In genomic region chr2:57516740-57517340, GRCh38 we compare ENCODE assay signal across 8 cellular contexts.
DNase-seq lines count a peak whose midpoint lies in the region; ATAC-seq, FAIRE-seq and TF ChIP-seq lines count a peak whose summit lies in the region.

No MANE protein-coding gene starts in this region.

- H3K9me3 Mint-ChIP-seq in activated CD4-positive, alpha-beta T cell treated with anti-CD3 and anti-CD28 coated beads for 36 hours (ENCODE audit: low read depth): peaks cover under 1% of the 10 kb centered on the region

- H3K27me3 ChIP-seq in esophagus squamous epithelium: no peaks in the 10 kb centered on the region

- DNase-seq in NCI-H187 treated with DMSO at 0.1 percent for 48 hours (lab: John Stamatoyannopoulos, UW) (peak; percentile 30), NCI-H187 (lab: John Stamatoyannopoulos, UW) (no peak), RCC 7860 (ENCODE audit: low spot score) (peak; percentile 65), esophagus squamous epithelium (lab: John Stamatoyannopoulos, UW) (no peak), pons (ENCODE audit: low spot score) (peak; percentile 80)
- peak; percentile 49 for DNase-seq in Jurkat, Clone E6-1 (ENCODE audit: low read depth, low spot score)
- no peak for DNase-seq in activated CD4-positive, alpha-beta T cell treated with anti-CD3 and anti-CD28 coated beads for 36 hours

- no peaks in the 10 kb centered on the region for H3K36me3 ChIP-seq in esophagus squamous epithelium

- H3K4me3 Mint-ChIP-seq in activated CD4-positive, alpha-beta T cell treated with anti-CD3 and anti-CD28 coated beads for 36 hours: no peak overlapping the region

- FAIRE-seq in RCC 7860 (lab: Jason Lieb, UNC): peak; percentile 79

- H3K27me3 Mint-ChIP-seq in activated CD4-positive, alpha-beta T cell treated with anti-CD3 and anti-CD28 coated beads for 36 hours: no peaks in the 10 kb centered on the region

- H3K4me3 ChIP-seq in Jurkat, Clone E6-1 (ENCODE audit: low read length): no peak overlapping the region
- H3K4me3 ChIP-seq in esophagus squamous epithelium: no peak overlapping the region

- no peaks in the 10 kb centered on the region for H3K4me1 Mint-ChIP-seq in activated CD4-positive, alpha-beta T cell treated with anti-CD3 and anti-CD28 coated beads for 36 hours

- no peaks in the 10 kb centered on the region for H3K9me3 ChIP-seq in esophagus squamous epithelium

- H3K27ac ChIP-seq in esophagus squamous epithelium: no peak overlapping the region

- H3K36me3 Mint-ChIP-seq in activated CD4-positive, alpha-beta T cell treated with anti-CD3 and anti-CD28 coated beads for 36 hours (ENCODE audit: low read depth): no peaks in the 10 kb centered on the region

- no peak for TF ChIP-seq POLR2A in esophagus squamous epithelium (IDR thresholded peaks at IDR 0.05)

- H3K27ac Mint-ChIP-seq in activated CD4-positive, alpha-beta T cell treated with anti-CD3 and anti-CD28 coated beads for 36 hours: no peak overlapping the region

- ATAC-seq in GM21825 (IDR thresholded peaks at IDR 0.05; ENCODE audit: unreplicated experiment): peak; percentile 76
- ATAC-seq in activated CD4-positive, alpha-beta T cell treated with anti-CD3 and anti-CD28 coated beads for 36 hours: no peak

- POLR2A ChIA-PET in activated CD4-positive, alpha-beta T cell treated with anti-CD3 and anti-CD28 coated beads for 36 hours (lab: Charles Lee): no interaction called here

- no peaks in the 10 kb centered on the region for H3K4me1 ChIP-seq in esophagus squamous epithelium

- CTCF ChIA-PET in activated CD4-positive, alpha-beta T cell treated with anti-CD3 and anti-CD28 coated beads for 36 hours (lab: Charles Lee): interaction anchor here (0.8 to 1.8 kb wide), 2 partner anchors 9 to 19 kb away, joined by 3 to 5 read pairs; no protein-coding TSS in a partner anchor

- 3 to 6% methylated on average over 6 of the region's 6 CpGs for WGBS in esophagus squamous epithelium, 2 donors

- intact Hi-C loops in esophagus squamous epithelium (cut with DNase I): no loop called here
- intact Hi-C loops in activated CD4-positive, alpha-beta T cell treated with anti-CD3 and anti-CD28 coated beads for 36 hours (cut with DNase I, micrococcal nuclease): loop anchor here (1.0 to 10.0 kb wide), 4 partner anchors 1334 to 1802 kb away; partner anchors contain the start of gene CCDC85A (in 1 of the 2)

- TF ChIP-seq CTCF in esophagus squamous epithelium (IDR thresholded peaks at IDR 0.05): peak in 5 of 6 experiments; percentile 14 to 62 (median 42)

Comparison
In these comparisons a context has a peak if more than half of its experiments do, and no peak if none do; other contexts are left out.
1. DNase-seq: peak in NCI-H187 treated with DMSO at 0.1 percent for 48 hours (single experiment), Jurkat, Clone E6-1 (single experiment), RCC 7860 (single experiment) and pons (single experiment); none in NCI-H187 (0 of 2), esophagus squamous epithelium (single experiment) and activated CD4-positive, alpha-beta T cell treated with anti-CD3 and anti-CD28 coated beads for 36 hours (single experiment).